Comparison of ENCODE assay signal across 7 cellular contexts in genomic region chr7:103405789-103406613, GRCh38. TPM values are rescaled to one million over a fixed set of nuclear protein-coding genes. Genes with fewer than 3 reads are reported as not detected.
"Had no signal": no experiment of that assay in that cellular context is flagged by ENCODE, and none has a peak within 500 bp of the region (broad histone marks: within the 10 kb centered on the region; RNA-seq: fewer than 3 reads in every experiment).

No MANE protein-coding gene starts in this region.

RNA-seq across cellular contexts. Expression of gene SLC26A5, which starts 40.0 kb away (rescaled TPM):
- total RNA-seq: activated CD8-positive, alpha-beta T cell treated with anti-CD3 and anti-CD28 coated beads, Interleukin-2, amount 10 ng/mL, durations not matched to agents 7 days and 5 days; cardiac septum; NCI-H460; Right ventricle myocardium superior; SJCRH30; T-helper 1 cell treated with Interleukin-12 subunit alpha and Interleukin-12 subunit beta and Interleukin-4 antibody, amounts not matched to agents 30 ng/mL and 1 ng/mL, for 36 hours had no signal
- polyA plus RNA-seq: SK-N-SH had no signal
